In genomic region chr10:114917459-114917858, GRCh38 we compare ENCODE assay signal across 20 cellular contexts. TPM values are rescaled to one million over a fixed set of nuclear protein-coding genes. Genes with fewer than 3 reads are reported as not detected.
DNase-seq lines count a peak whose midpoint lies in the region; ATAC-seq, FAIRE-seq and TF ChIP-seq lines count a peak whose summit lies in the region.
"Had no signal": no experiment of that assay in that cellular context is flagged by ENCODE, and none has a peak within 500 bp of the region (broad histone marks: within the 10 kb centered on the region; RNA-seq: fewer than 3 reads in every experiment).

No MANE protein-coding gene starts in this region.

- WGBS in HUES64, result 71% methylated on average over 1 of the region's 1 CpG
- WGBS in H1 (ENCODE audit: extremely low coverage in 1 of 2, insufficient coverage in 1 of 2, insufficient read length in 1 of 2, insufficient replicate concordance in 2 of 2, low coverage in 1 of 2, low lambda C conversion rate in 2 of 2, missing lambda C conversion rate in 1 of 2), 2 experiments, result 100% methylated on average over 1 of the region's 1 CpG; no CpG with 5 or more reads in 1 of the 2 experiments
- 100% methylated on average over 1 of the region's 1 CpG; no CpG with 5 or more reads in 1 of the 2 donors for WGBS in esophagus squamous epithelium, 2 donors

- TF ChIP-seq CTCF in GM23338 (conservative IDR thresholded peaks at IDR 0.05; ENCODE audit: low read depth in 2 of 2) (no peak), H1 (IDR thresholded peaks at IDR 0.05; ENCODE audit: control extremely low read depth in 1 of 3, insufficient read depth in 1 of 3, low read depth in 1 of 3, low read length in 3 of 3) (no peak), esophagus squamous epithelium (IDR thresholded peaks at IDR 0.05) (no peak), left lung (IDR thresholded peaks at IDR 0.05) (no peak)

- no peak overlapping the region for H2AK5ac ChIP-seq in H1 (ENCODE audit: low read depth, low read length)

- H2BK12ac ChIP-seq in H1 (ENCODE audit: low read depth, low read length), result peak overlapping the region; percentile 88

- H3K4me1 ChIP-seq in GM23338 (ENCODE audit: insufficient read depth) (peaks cover 17% of the 10 kb centered on the region), HUES64 (ENCODE audit: insufficient read depth, low read length) (peaks cover 22% of the 10 kb centered on the region), H1 (replicated peaks in 1 of 4; ENCODE audit: control insufficient read depth in 3 of 4, insufficient read depth in 4 of 4, low read length in 3 of 4) (peaks cover 0 to 12% (median 3%) of the 10 kb centered on the region in 4 experiments; a peak in 3 of 7 replicates), esophagus squamous epithelium (no peaks in the 10 kb centered on the region), left lung (no peaks in the 10 kb centered on the region)

- H3K14ac ChIP-seq in H1 (ENCODE audit: insufficient read length), result no peak overlapping the region

- H3K4me2 ChIP-seq in GM23338 (0 out of 2 replicates have a peak overlapping the region, but pooled peaks have one; percentile 19), H1 (ENCODE audit: insufficient read depth in 1 of 2, low read depth in 2 of 2, low read length in 2 of 2) (peak overlapping the region; percentile 38 to 44; a peak in 2 of 4 replicates)
- H3K4me2 ChIP-seq: BLaER1 treated with 17β-estradiol and CSF1 and Interleukin-3, amounts not matched to agents 10 nM and 100 nM had no signal

- H2BK120ac ChIP-seq in H1 (replicated peaks; ENCODE audit: low read depth, low read length), result peak overlapping the region; percentile 91

- H3K4me3 ChIP-seq in GM23338 (no peak overlapping the region), HUES64 (ENCODE audit: low read length) (no peak overlapping the region), H1 (ENCODE audit: extremely low read depth in 1 of 4, insufficient read depth in 2 of 4, low read depth in 3 of 4, low read length in 4 of 4) (peak overlapping the region in 1 of 4 experiments; percentile 16; a peak in 1 of 8 replicates), esophagus squamous epithelium (no peak overlapping the region), left lung (no peak overlapping the region)
- H3K4me3 ChIP-seq: BLaER1 treated with 17β-estradiol and CSF1 and Interleukin-3, amounts not matched to agents 10 nM and 100 nM; GM12878 had no signal

- H3K79me2 ChIP-seq in GM23338 (replicated peaks; ENCODE audit: insufficient read depth) (no peaks in the 10 kb centered on the region), H1 (ENCODE audit: control insufficient read depth in 1 of 2, insufficient read depth in 2 of 2, low read length in 2 of 2) (no peaks in the 10 kb centered on the region)

- H4K91ac ChIP-seq in H1 (replicated peaks; ENCODE audit: insufficient read length, low read length), result peak overlapping the region; percentile 69

- CTCF ChIA-PET in H1 (lab: Charles Lee; ENCODE audit: partially characterized antibody), result interaction anchor here (0.9 to 1.3 kb wide), 3 partner anchors 10 to 43 kb away, joined by 3 read pairs; no protein-coding TSS in a partner anchor

- no peak for FAIRE-seq in H1 (lab: Jason Lieb, UNC)
- FAIRE-seq: GM12878, GM19239, H54, HTR-8/SVneo had no signal

- DNase-seq in GM23338 (ENCODE audit: low spot score), result no peak
- DNase-seq in H1 (ENCODE audit: low read depth in 1 of 2, low spot score in 2 of 2), result no peak
- DNase-seq in esophagus squamous epithelium (lab: John Stamatoyannopoulos, UW), result no peak
- no peak for DNase-seq in activated CD4-positive, alpha-beta T cell treated with anti-CD3 and anti-CD28 coated beads, Interleukin-2, amount 50 U/mL, for 1 hour
- DNase-seq in left lung, result no peak
- DNase-seq: 8988T; CD8-positive, alpha-beta T cell; DMS 273 treated with DMSO at 0.1 percent for 48 hours; DND-41; EL; HFFc6 had no signal

- TF ChIP-seq POLR2A in H1 (IDR thresholded peaks at IDR 0.05; ENCODE audit: control extremely low read depth in 1 of 2, low read depth in 2 of 2, low read length in 2 of 2) (no peak), esophagus squamous epithelium (IDR thresholded peaks at IDR 0.05) (no peak), GM18505 (IDR thresholded peaks at IDR 0.05; ENCODE audit: borderline replicate concordance, extremely low read depth, insufficient read depth, insufficient read length) (no peak)

- no peaks in the 10 kb centered on the region for H3K9me2 ChIP-seq in GM23338 (ENCODE audit: insufficient read depth)

- peaks cover 13% of the 10 kb centered on the region; the same call in 2 of the 3 replicates for H3K36me3 Mint-ChIP-seq in GM23338 (ENCODE audit: low read depth)
- H3K36me3 Mint-ChIP-seq: CD8-positive, alpha-beta T cell had no signal

- POLR2A ChIA-PET in H1 (lab: Charles Lee; ENCODE audit: partially characterized antibody), result interaction anchor here (0.6 to 0.8 kb wide), 2 partner anchors 38 to 83 kb away, joined by 3 read pairs; no protein-coding TSS in a partner anchor

- no peak overlapping the region for H3K4me3 Mint-ChIP-seq in GM23338
- H3K4me3 Mint-ChIP-seq: B cell; CD8-positive, alpha-beta T cell; HFFc6 had no signal

- H3K4me1 Mint-ChIP-seq in GM23338, result peaks cover 23% of the 10 kb centered on the region
- H3K4me1 Mint-ChIP-seq: B cell had no signal

- intact Hi-C loops in esophagus squamous epithelium (cut with DNase I), result no loop called here
- intact Hi-C loops in left lung (cut with DNase I), result no loop called here

- H3K27ac ChIP-seq in GM23338 (ENCODE audit: low read depth) (no peak overlapping the region), HUES64 (ENCODE audit: low read depth, low read length) (peak overlapping the region; percentile 85), H1 (ENCODE audit: low read depth, low read length) (no peak overlapping the region; the same call in 1 of the 2 replicates), esophagus squamous epithelium (no peak overlapping the region), left lung (no peak overlapping the region)
- H3K27ac ChIP-seq: BLaER1 treated with 17β-estradiol and CSF1 and Interleukin-3, amounts not matched to agents 10 nM and 100 nM had no signal

- peak overlapping the region; percentile 18 for H4K5ac ChIP-seq in H1 (ENCODE audit: insufficient read length, low read depth, low read length)

- H3K36me3 ChIP-seq in GM23338 (ENCODE audit: insufficient read depth), result no peaks in the 10 kb centered on the region
- H3K36me3 ChIP-seq in HUES64 (ENCODE audit: insufficient read depth, low read length), result no peaks in the 10 kb centered on the region
- H3K36me3 ChIP-seq in H1 (ENCODE audit: control insufficient read depth in 2 of 4, insufficient read depth in 4 of 4, low read length in 3 of 4), result no peaks in the 10 kb centered on the region
- H3K36me3 ChIP-seq in esophagus squamous epithelium, result no peaks in the 10 kb centered on the region
- H3K36me3 ChIP-seq in left lung, result no peaks in the 10 kb centered on the region
- H3K36me3 ChIP-seq: BLaER1 treated with 17β-estradiol and CSF1 and Interleukin-3, amounts not matched to agents 10 nM and 100 nM had no signal

- no peaks in the 10 kb centered on the region for H4K20me1 ChIP-seq in GM23338 (replicated peaks; ENCODE audit: insufficient read depth)
- no peaks in the 10 kb centered on the region for H4K20me1 ChIP-seq in H1 (replicated peaks in 1 of 2; ENCODE audit: control insufficient read depth in 1 of 2, insufficient read depth in 2 of 2, low read length in 2 of 2)
- H4K20me1 ChIP-seq: BLaER1 treated with 17β-estradiol and CSF1 and Interleukin-3, amounts not matched to agents 10 nM and 100 nM had no signal

- peak overlapping the region; percentile 75 for H3K27ac Mint-ChIP-seq in GM23338
- H3K27ac Mint-ChIP-seq: B cell; CD8-positive, alpha-beta T cell; HFFc6 had no signal

- no peaks in the 10 kb centered on the region; the same call in 1 of the 2 replicates for H3K23me2 ChIP-seq in H1 (ENCODE audit: low read depth, low read length)

- peaks cover 5% of the 10 kb centered on the region; the same call in 2 of the 3 replicates for H3K9me3 Mint-ChIP-seq in GM23338
- H3K9me3 Mint-ChIP-seq: CD8-positive, alpha-beta T cell; HFFc6 had no signal

- H3K27me3 ChIP-seq in GM23338 (ENCODE audit: insufficient read depth) (no peaks in the 10 kb centered on the region), HUES64 (ENCODE audit: insufficient read depth, low read length) (no peaks in the 10 kb centered on the region), H1 (replicated peaks in 1 of 4; ENCODE audit: control insufficient read depth in 3 of 4, extremely low read depth in 1 of 4, insufficient read depth in 3 of 4, low read length in 3 of 4) (no peaks in the 10 kb centered on the region), esophagus squamous epithelium (no peaks in the 10 kb centered on the region), left lung (no peaks in the 10 kb centered on the region)
- H3K27me3 ChIP-seq: BLaER1 treated with 17β-estradiol and CSF1 and Interleukin-3, amounts not matched to agents 10 nM and 100 nM had no signal

- no peak for TF ChIP-seq RAD21 in H1 (IDR thresholded peaks at IDR 0.05 in 1 of 2, conservative IDR thresholded peaks at IDR 0.05 in 1 of 2; ENCODE audit: low read depth in 2 of 2, low read length in 2 of 2)

- H3K27me3 Mint-ChIP-seq in GM23338 (ENCODE audit: insufficient read depth, low read depth, poor library complexity), result no peaks in the 10 kb centered on the region

- H3K9ac ChIP-seq in HUES64 (ENCODE audit: low read depth, low read length), result no peak overlapping the region
- H3K9ac ChIP-seq in H1 (replicated peaks in 1 of 4; ENCODE audit: extremely low read depth in 1 of 4, low read depth in 3 of 4, low read length in 3 of 4), result no peak overlapping the region
- H3K9ac ChIP-seq: BLaER1 treated with 17β-estradiol and CSF1 and Interleukin-3, amounts not matched to agents 10 nM and 100 nM had no signal

- 0 out of 2 replicates have a peak overlapping the region, but pooled peaks have one; percentile 63 for H2BK15ac ChIP-seq in H1 (ENCODE audit: low read length)

- H2BK20ac ChIP-seq in H1 (ENCODE audit: low read length), result peak overlapping the region; percentile 81

- H3K4ac ChIP-seq in H1 (replicated peaks; ENCODE audit: insufficient read length, low read depth, low read length), result no peak overlapping the region

- no peak overlapping the region for H3K23ac ChIP-seq in H1 (ENCODE audit: insufficient read length)

- H3K9me3 ChIP-seq in HUES64 (ENCODE audit: insufficient read depth, low read depth, low read length) (no peaks in the 10 kb centered on the region), H1 (ENCODE audit: insufficient read depth in 2 of 2, low read depth in 1 of 2, low read length in 1 of 2) (no peaks in the 10 kb centered on the region), esophagus squamous epithelium (no peaks in the 10 kb centered on the region), left lung (no peaks in the 10 kb centered on the region)

- H3F3A ChIP-seq in GM23338 (replicated peaks; ENCODE audit: low read depth), result no peaks in the 10 kb centered on the region

- H2AFZ ChIP-seq in GM23338, result no peak overlapping the region
- H2AFZ ChIP-seq in H1 (ENCODE audit: low read length), result no peak overlapping the region

- peak overlapping the region; percentile 82; the same call in 1 of the 2 replicates for H2BK5ac ChIP-seq in H1 (ENCODE audit: low read depth, low read length)

- H4K8ac ChIP-seq in H1 (ENCODE audit: extremely low read depth, insufficient read depth, low read length), result no peak overlapping the region

- H3K56ac ChIP-seq in H1 (replicated peaks; ENCODE audit: insufficient read length, low read depth, low read length), result no peak overlapping the region

- TF ChIP-seq EP300 in H1 (IDR thresholded peaks at IDR 0.05; ENCODE audit: borderline replicate concordance in 1 of 2, low read depth in 2 of 2, low read length in 2 of 2), result no peak

- ATAC-seq in GM23338, result peak; percentile 70
- no peak for ATAC-seq in GM18505 (IDR thresholded peaks at IDR 0.05; ENCODE audit: unreplicated experiment)
- no peak for ATAC-seq in left lung
- ATAC-seq: CD8-positive, alpha-beta T cell; GM12878; HCT116 had no signal

- H3K79me1 ChIP-seq in H1 (ENCODE audit: low read depth, low read length), result no peaks in the 10 kb centered on the region

- H3K18ac ChIP-seq in H1 (ENCODE audit: extremely low read depth, low read length), result peak overlapping the region; percentile 80; the same call in 1 of the 2 replicates

RNA-seq across cellular contexts. Expression of gene TRUB1, which starts 20.5 kb away (rescaled TPM):
- total RNA-seq in GM23338 (2014; rRNA removed; shearing (Covaris generic)), result 32.7 and 34.5 TPM in 2 replicates
- polyA plus RNA-seq in GM23338 (2016; fragmentation: Nextera tagmentation; extraction: Ambion mirVana) (15.0 and 15.5 TPM in 2 replicates), H1 (2011; rRNA removed) (4.0 and 6.3 TPM in 2 replicates)
- 20.4 TPM for polyA plus RNA-seq in HUES64 (2013, experiment 1 of 2)
- polyA plus RNA-seq in HUES64 (2013, experiment 2 of 2), result 21.9 TPM
- total RNA-seq in H1 (2021; fragmentation: NEBNext Ultra II Directional; extraction: Animal tissue kit (Norgen Biotek cat#: 25700)), result 21.2 and 22.2 TPM in 2 replicates
- 10.3 TPM for polyA plus RNA-seq in H1 (2011; cell fraction: cytosol; rRNA removed)
- 4.2 TPM for polyA plus RNA-seq in H1 (2011; cell fraction: nucleus; rRNA removed)
- polyA plus RNA-seq in H1 (2012, experiment 1 of 2), result 8.1 to 11.9 TPM (median 9.3 TPM) in 4 replicates
- polyA plus RNA-seq in H1 (2012, experiment 2 of 2), result 1.9 TPM
- 12.2 TPM for polyA plus RNA-seq in H1 (2013, experiment 1 of 2)
- 11.7 TPM for polyA plus RNA-seq in H1 (2013, experiment 2 of 2)
- 6.1 and 8.3 TPM in 2 replicates for polyA minus RNA-seq in H1 (2011; rRNA and poly(A)+ RNA removed)
- polyA minus RNA-seq in H1 (2011; cell fraction: cytosol; rRNA and poly(A)+ RNA removed), result 10.9 TPM
- polyA minus RNA-seq in H1 (2011; cell fraction: nucleus; rRNA and poly(A)+ RNA removed), result 16.0 TPM
- total RNA-seq in esophagus squamous epithelium (10 to 100 TPM; 11.0 to 20.6 (median 17.2) TPM), left lung (10 to 100 TPM; 11.8 to 14.7 TPM)
